ENCODE assay signal across 1 cellular context in genomic region chr6:36123270-36124139, GRCh38.
TF ChIP-seq lines count a peak whose summit lies in the region.

No MANE protein-coding gene starts in this region.

TF ChIP-seq in HepG2, 621 proteins besides CTCF, POLR2A, EP300 and RAD21 (continued from another document and continues in another):
- TF ChIP-seq TFDP2 (CRISPR knock-in tag; IDR thresholded peaks at IDR 0.05): no peak
- TF ChIP-seq ZNF737 (CRISPR knock-in tag; IDR thresholded peaks at IDR 0.05; ENCODE audit: borderline replicate concordance): no peak
- peak; percentile 17; the same call in 1 of the 2 replicates for TF ChIP-seq PITX1 (CRISPR knock-in tag; IDR thresholded peaks at IDR 0.05)
- no peak for TF ChIP-seq ZNF850 (CRISPR knock-in tag; conservative IDR thresholded peaks at IDR 0.05)
- no peak for TF ChIP-seq RFX1 (IDR thresholded peaks at IDR 0.05)
- no peak for TF ChIP-seq FOXO4 (CRISPR knock-in tag; conservative IDR thresholded peaks at IDR 0.05)
- no peak for TF ChIP-seq ZMYM3 (CRISPR knock-in tag; IDR thresholded peaks at IDR 0.05)
- 0 out of 2 replicates have a peak, but pooled peaks have one; percentile 39 for TF ChIP-seq ZNF589 (CRISPR knock-in tag; conservative IDR thresholded peaks at IDR 0.05)
- no peak for TF ChIP-seq TEF (CRISPR knock-in tag; IDR thresholded peaks at IDR 0.05)
- TF ChIP-seq ZNF792 (CRISPR knock-in tag; IDR thresholded peaks at IDR 0.05): no peak
- peak; percentile 17 for TF ChIP-seq TEAD3 (CRISPR knock-in tag; optimal IDR thresholded peaks at IDR 0.05; ENCODE audit: borderline replicate concordance)
- peak; percentile 36; the same call in 1 of the 2 replicates for TF ChIP-seq POLR2G (IDR thresholded peaks at IDR 0.05; ENCODE audit: low read depth, low read length)
- no peak for TF ChIP-seq NR1H2 (CRISPR knock-in tag; IDR thresholded peaks at IDR 0.05; ENCODE audit: borderline replicate concordance, low read depth)
- no peak for TF ChIP-seq NR2F6 (IDR thresholded peaks at IDR 0.05)
- TF ChIP-seq NR2F6 (CRISPR knock-in tag; IDR thresholded peaks at IDR 0.05): 0 out of 2 replicates have a peak, but pooled peaks have one; percentile 26
- TF ChIP-seq CERS6 (CRISPR knock-in tag; IDR thresholded peaks at IDR 0.05): no peak
- TF ChIP-seq THAP9 (CRISPR knock-in tag; IDR thresholded peaks at IDR 0.05; ENCODE audit: borderline replicate concordance): no peak; the same call in 1 of the 2 replicates
- 0 out of 2 replicates have a peak, but pooled peaks have one; percentile 15 for TF ChIP-seq ZNF788 (CRISPR knock-in tag; IDR thresholded peaks at IDR 0.05; ENCODE audit: borderline replicate concordance)
- no peak for TF ChIP-seq TGIF2 (CRISPR knock-in tag; IDR thresholded peaks at IDR 0.05)
- TF ChIP-seq ZNF383 (CRISPR knock-in tag; IDR thresholded peaks at IDR 0.05; ENCODE audit: borderline replicate concordance): peak; percentile 93; the same call in 1 of the 2 replicates
- no peak for TF ChIP-seq GTF2F1 (IDR thresholded peaks at IDR 0.05; ENCODE audit: low read length)
- no peak for TF ChIP-seq ATF5 (CRISPR knock-in tag; IDR thresholded peaks at IDR 0.05; ENCODE audit: low read depth)
- TF ChIP-seq SP5 (CRISPR knock-in tag; IDR thresholded peaks at IDR 0.05; ENCODE audit: borderline replicate concordance, low read depth): peak; percentile 24; the same call in 1 of the 2 replicates
- TF ChIP-seq ZNF264 (CRISPR knock-in tag; IDR thresholded peaks at IDR 0.05): no peak
- no peak for TF ChIP-seq BORCS8-MEF2B (CRISPR knock-in tag; IDR thresholded peaks at IDR 0.05)
- TF ChIP-seq ZFP36L1 (CRISPR knock-in tag; IDR thresholded peaks at IDR 0.05): no peak
- no peak for TF ChIP-seq ZNF577 (CRISPR knock-in tag; IDR thresholded peaks at IDR 0.05; ENCODE audit: borderline replicate concordance, low read depth)
- peak; percentile 60 for TF ChIP-seq ZNF687 (CRISPR knock-in tag; IDR thresholded peaks at IDR 0.05)
- TF ChIP-seq ATM (IDR thresholded peaks at IDR 0.05; ENCODE audit: borderline replicate concordance): no peak
- TF ChIP-seq ZNF749 (CRISPR knock-in tag; IDR thresholded peaks at IDR 0.05; ENCODE audit: borderline replicate concordance): no peak
- no peak for TF ChIP-seq NR0B2 (CRISPR knock-in tag; IDR thresholded peaks at IDR 0.05)
- no peak for TF ChIP-seq ZSCAN31 (CRISPR knock-in tag; IDR thresholded peaks at IDR 0.05; ENCODE audit: low read depth)
- TF ChIP-seq ZNF646 (CRISPR knock-in tag; IDR thresholded peaks at IDR 0.05): no peak
- peak; percentile 68 for TF ChIP-seq AGO2 (optimal IDR thresholded peaks at IDR 0.05; ENCODE audit: low read depth, low read length)
- TF ChIP-seq FOSL2 (CRISPR knock-in tag; IDR thresholded peaks at IDR 0.05): peak; percentile 33; the same call in 1 of the 2 replicates
- TF ChIP-seq ZNF260 (CRISPR knock-in tag; IDR thresholded peaks at IDR 0.05; ENCODE audit: borderline replicate concordance, low read depth): no peak
- no peak for TF ChIP-seq ELF4 (CRISPR knock-in tag; IDR thresholded peaks at IDR 0.05; ENCODE audit: borderline replicate concordance)
